In genomic region chr15:27815035-27815434, GRCh38 we compare ENCODE assay signal across 7 cellular contexts.
"Had no signal": no experiment of that assay in that cellular context is flagged by ENCODE, and none has a peak within 500 bp of the region (broad histone marks: within the 10 kb centered on the region; RNA-seq: fewer than 3 reads in every experiment).

No MANE protein-coding gene starts in this region.

- ATAC-seq: GM23338, HepG2 had no signal

- H3K27ac ChIP-seq: HL-60 had no signal

- H2AFZ ChIP-seq: GM23338 had no signal

- FAIRE-seq: H1, H54, HepG2 had no signal

- H3K4me3 ChIP-seq: GM23338 had no signal

- H3K4me2 ChIP-seq: GM23338 had no signal

- DNase-seq: H9, HCEC 1CT had no signal
